Comparison of ENCODE assay signal across 1 cellular context in the genomic region with DNA sequence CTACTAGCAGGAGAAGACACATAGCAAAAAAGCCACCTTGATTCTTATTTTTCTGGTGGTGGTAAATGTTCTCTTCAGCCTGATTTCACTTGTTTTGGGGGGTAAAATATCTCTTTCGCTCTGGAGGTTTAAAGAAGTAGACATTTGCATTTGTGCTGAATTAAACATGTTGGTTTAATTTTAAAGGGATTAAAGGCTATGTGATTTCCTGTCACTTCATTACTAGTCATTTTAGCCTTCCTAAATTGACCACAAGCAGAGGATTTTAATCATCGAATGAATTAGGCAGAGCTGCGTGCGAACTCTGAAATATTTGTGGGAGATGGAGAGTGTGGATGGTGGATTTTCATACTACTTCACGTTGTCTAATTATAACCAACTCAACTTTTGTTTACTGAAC.
TF ChIP-seq lines count a peak whose summit lies in the region.

No MANE protein-coding gene starts in this region.

TF ChIP-seq in GM23338, 12 proteins besides CTCF, POLR2A, EP300 and RAD21:
- no peak for TF ChIP-seq EZH2phosphoT487 (IDR thresholded peaks at IDR 0.05; ENCODE audit: unreplicated experiment)
- TF ChIP-seq STAT1 (IDR thresholded peaks at IDR 0.05; ENCODE audit: unreplicated experiment): no peak
- no peak for TF ChIP-seq EZH2 (IDR thresholded peaks at IDR 0.05; ENCODE audit: low read depth, unreplicated experiment)
- no peak for TF ChIP-seq REST (IDR thresholded peaks at IDR 0.05; ENCODE audit: unreplicated experiment)
- TF ChIP-seq ETS1 (IDR thresholded peaks at IDR 0.05): no peak
- no peak for TF ChIP-seq CREB1 (CRISPR knock-in tag; IDR thresholded peaks at IDR 0.05; ENCODE audit: low read depth)
- TF ChIP-seq NANOG (IDR thresholded peaks at IDR 0.05; ENCODE audit: borderline replicate concordance): no peak
- TF ChIP-seq JUNB (IDR thresholded peaks at IDR 0.05; ENCODE audit: unreplicated experiment): no peak
